8 cellular contexts compared by ENCODE assay signal in genomic region chr10:80444646-80445319, GRCh38. TPM values are rescaled to one million over a fixed set of nuclear protein-coding genes. Genes with fewer than 3 reads are reported as not detected.
A peak's percentile ranks its signal among the peaks of the same experiment; 100 is the strongest.
DNase-seq lines count a peak whose midpoint lies in the region; ATAC-seq and TF ChIP-seq lines count a peak whose summit lies in the region.

No MANE protein-coding gene starts in this region.

- H3K36me3 ChIP-seq in heart left ventricle = no peaks in the 10 kb centered on the region

- TF ChIP-seq POLR2A in heart left ventricle (IDR thresholded peaks at IDR 0.05) = no peak

- 20 to 27% (median 25%) methylated on average over 11 of the region's 11 CpGs for WGBS in heart left ventricle, 4 donors

- DNase-seq in ELR (ENCODE audit: low read depth) (peak; percentile 79), HK-2 (ENCODE audit: unreplicated experiment) (peak; percentile 61), SIG-M5 treated with dmso at 0.1 percent for 504 hours (lab: John Stamatoyannopoulos, UW; ENCODE audit: unreplicated experiment) (peak; percentile 78), heart left ventricle (peak; percentile 62 to 82 (median 74)), retina (peak; percentile 75), NCI-H446 treated with DMSO at 0.1 percent for 48 hours (lab: John Stamatoyannopoulos, UW) (no peak)
- DNase-seq in activated naive CD8-positive, alpha-beta T cell treated with anti-CD3 and anti-CD28 coated beads, Interleukin-2, amount 50 U/mL, for 24 hours = peak; percentile 67

- no peaks in the 10 kb centered on the region for H3K27me3 Mint-ChIP-seq in activated naive CD8-positive, alpha-beta T cell treated with anti-CD3 and anti-CD28 coated beads, Interleukin-2, amount 50 U/mL, for 24 hours

- peak overlapping the region in 1 of 12 donors; percentile 17 for H3K27ac ChIP-seq in heart left ventricle

- no peaks in the 10 kb centered on the region for H3K9me3 Mint-ChIP-seq in activated naive CD8-positive, alpha-beta T cell treated with anti-CD3 and anti-CD28 coated beads, Interleukin-2, amount 50 U/mL, for 24 hours

- no peaks in the 10 kb centered on the region for H3K9me3 ChIP-seq in heart left ventricle

- H3K27me3 ChIP-seq in heart left ventricle = no peaks in the 10 kb centered on the region

- H3K4me3 ChIP-seq in heart left ventricle = no peak overlapping the region

- peak; percentile 60 to 94 (median 78) for TF ChIP-seq CTCF in heart left ventricle (IDR thresholded peaks at IDR 0.05)

- ATAC-seq in GM21447 (IDR thresholded peaks at IDR 0.05; ENCODE audit: unreplicated experiment) (peak; percentile 71), heart left ventricle (peak; percentile 73 to 96 (median 92))
- peak; percentile 83 for ATAC-seq in activated naive CD8-positive, alpha-beta T cell treated with anti-CD3 and anti-CD28 coated beads, Interleukin-2, amount 50 U/mL, for 24 hours

- peaks cover 46% of the 10 kb centered on the region for H3K4me1 Mint-ChIP-seq in activated naive CD8-positive, alpha-beta T cell treated with anti-CD3 and anti-CD28 coated beads, Interleukin-2, amount 50 U/mL, for 24 hours

- H3K4me1 ChIP-seq in heart left ventricle = peaks cover 0 to 38% (median 9%) of the 10 kb centered on the region in 12 donors

- intact Hi-C loops in heart left ventricle (cut with DNase I) = loop anchor here (1.0 to 10.0 kb wide), 19 partner anchors 57 to 480 kb away; no protein-coding TSS in a partner anchor

- H3K27ac Mint-ChIP-seq in activated naive CD8-positive, alpha-beta T cell treated with anti-CD3 and anti-CD28 coated beads, Interleukin-2, amount 50 U/mL, for 24 hours = peak overlapping the region; percentile 36

- H3K36me3 Mint-ChIP-seq in activated naive CD8-positive, alpha-beta T cell treated with anti-CD3 and anti-CD28 coated beads, Interleukin-2, amount 50 U/mL, for 24 hours (ENCODE audit: low read depth) = no peaks in the 10 kb centered on the region

- no peak overlapping the region for H3K4me3 Mint-ChIP-seq in activated naive CD8-positive, alpha-beta T cell treated with anti-CD3 and anti-CD28 coated beads, Interleukin-2, amount 50 U/mL, for 24 hours

RNA-seq across cellular contexts. Expression of gene TSPAN14, which starts 9.3 kb away (rescaled TPM):
- 10 to 100 TPM; 24.6 to 71.5 (median 39.6) TPM for total RNA-seq in heart left ventricle
- polyA plus RNA-seq in heart left ventricle = 10 to 100 TPM; 17.4 to 46.3 TPM

RNA-seq across cellular contexts. Expression of gene PRXL2A, which starts 36.4 kb away (rescaled TPM):
- 100 to 1,000 TPM in 1 of 9 donors, 10 to 100 TPM in 8; 63.9 to 123 (median 78.6) TPM for total RNA-seq in heart left ventricle
- 10 to 100 TPM; 69.9 to 74.4 TPM for polyA plus RNA-seq in heart left ventricle
